8 cellular contexts compared by ENCODE assay signal in genomic region chr10:69801434-69802315, GRCh38. TPM values are rescaled to one million over a fixed set of nuclear protein-coding genes. Genes with fewer than 3 reads are reported as not detected.
DNase-seq lines count a peak whose midpoint lies in the region; ATAC-seq and TF ChIP-seq lines count a peak whose summit lies in the region.

COL13A1 (plus strand) TSS chr10:69801906; CDS start chr10:69802424, 518 bp downstream.

- H3K4me1 ChIP-seq in colonic mucosa (peaks cover 12% of the 10 kb centered on the region), thoracic aorta (ENCODE audit: control insufficient read depth in 1 of 2, low read depth in 2 of 2) (peaks cover 0 to 38% of the 10 kb centered on the region in 2 donors)

- DNase-seq in ELR (ENCODE audit: low read depth) = peak; percentile 91
- DNase-seq in NCI-H510A treated with DMSO at 0.1 percent for 48 hours (lab: John Stamatoyannopoulos, UW) = peak; percentile 69
- DNase-seq in colonic mucosa = peak; percentile 41
- DNase-seq in left kidney (ENCODE audit: low read depth, low spot score) = peak; percentile 96
- peak; percentile 33 for DNase-seq in thoracic aorta (ENCODE audit: low spot score)
- no peak for DNase-seq in stimulated activated naive CD4-positive, alpha-beta T cell treated with Interleukin-2 at 50 U/mL for 16 hours (lab: John Stamatoyannopoulos, UW)
- DNase-seq in activated CD4-positive, alpha-beta T cell treated with anti-CD3 and anti-CD28 coated beads for 48 hours = no peak

- peak within 1 kb of the TSS in 1 of 2 donors; percentile 6 for H3K9ac ChIP-seq in colonic mucosa (ENCODE audit: low read depth in 2 of 2, low read length in 2 of 2)

- H3K27ac ChIP-seq in colonic mucosa (no peak within 1 kb of the TSS), thoracic aorta (peak within 1 kb of the TSS; percentile 34 to 57)

- ATAC-seq in thoracic aorta (ENCODE audit: insufficient number of reproducible peaks, low FRiP score, low read depth) (peak; percentile 11), HG02840 (IDR thresholded peaks at IDR 0.05; ENCODE audit: low FRiP score, unreplicated experiment) (no peak)

- H3K27me3 ChIP-seq in colonic mucosa (peaks cover 24% of the 10 kb centered on the region), thoracic aorta (replicated peaks; ENCODE audit: insufficient read depth) (no peaks in the 10 kb centered on the region)

- TF ChIP-seq CTCF in colonic mucosa (IDR thresholded peaks at IDR 0.05) (peak; percentile 1), thoracic aorta (IDR thresholded peaks at IDR 0.05) (peak; percentile 4)

- intact Hi-C loops in colonic mucosa (cut with DNase I) = no loop called here

- H3K9me3 ChIP-seq in colonic mucosa (no peaks in the 10 kb centered on the region), thoracic aorta (no peaks in the 10 kb centered on the region)

- H3K4me3 ChIP-seq in colonic mucosa (peak within 1 kb of the TSS; percentile 37), thoracic aorta (peak within 1 kb of the TSS; percentile 86)

- H3K36me3 ChIP-seq in colonic mucosa = no peaks in the 10 kb centered on the region
- no peaks in the 10 kb centered on the region for H3K36me3 ChIP-seq in thoracic aorta

RNA-seq across cellular contexts. Expression of gene COL13A1, which starts in this region (rescaled TPM):
- total RNA-seq in colonic mucosa = 1 to 10 TPM; 1.0 to 1.1 TPM
- total RNA-seq in thoracic aorta = 10 to 100 TPM; 23.1 to 34.1 TPM

Comparison
In these comparisons a context has a peak if more than half of its experiments do, and no peak if none do; other contexts are left out.
1. RNA of gene COL13A1 (total RNA-seq): 23.1 to 34.1 TPM in thoracic aorta; 1.0 to 1.1 TPM in colonic mucosa; every median in the first group is over 10 times any median in the second.
2. DNase-seq: peak in ELR (single experiment), NCI-H510A treated with DMSO at 0.1 percent for 48 hours (single experiment), colonic mucosa (single experiment), left kidney (single experiment) and thoracic aorta (single experiment); none in stimulated activated naive CD4-positive, alpha-beta T cell treated with Interleukin-2 at 50 U/mL for 16 hours (single experiment) and activated CD4-positive, alpha-beta T cell treated with anti-CD3 and anti-CD28 coated beads for 48 hours (single experiment).